19 cellular contexts compared by ENCODE assay signal in the genomic region with DNA sequence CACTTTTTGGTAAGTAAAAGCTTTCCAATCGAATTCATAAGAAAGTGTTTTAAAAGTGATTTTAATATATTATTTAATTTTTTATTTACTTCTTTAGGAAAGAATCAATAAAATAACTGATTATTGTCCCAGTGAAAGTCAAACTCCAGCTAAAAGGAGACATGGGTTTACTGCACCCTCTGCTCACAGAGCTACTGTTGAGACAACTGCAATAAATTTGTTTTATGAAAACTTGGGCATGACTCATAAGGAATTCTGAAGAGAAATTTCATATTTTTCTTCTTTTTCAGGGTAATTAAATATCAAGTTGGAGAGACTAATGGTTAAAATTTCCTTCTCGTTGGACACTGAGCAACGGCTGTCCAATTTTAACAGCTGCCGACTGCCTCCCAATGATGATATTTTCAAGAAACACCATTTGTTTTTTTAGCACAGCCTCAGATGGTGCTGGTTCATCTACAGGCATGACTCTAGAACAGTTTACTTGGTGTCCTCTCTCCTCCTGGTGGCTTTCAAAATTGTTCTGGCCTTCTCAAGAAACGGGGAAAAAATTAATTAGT.
DNase-seq lines count a peak whose midpoint lies in the region; FAIRE-seq and TF ChIP-seq lines count a peak whose summit lies in the region.
"Had no signal": no experiment of that assay in that cellular context is flagged by ENCODE, and none has a peak within 500 bp of the region (broad histone marks: within the 10 kb centered on the region; RNA-seq: fewer than 3 reads in every experiment).

No MANE protein-coding gene starts in this region.

- H3K4me2 ChIP-seq in H1 (ENCODE audit: insufficient read depth in 1 of 2, low read depth in 2 of 2, low read length in 2 of 2) = no peak overlapping the region

- H3K79me1 ChIP-seq in H1 (ENCODE audit: low read depth, low read length) = no peaks in the 10 kb centered on the region

- no peak overlapping the region for H2BK5ac ChIP-seq in H1 (ENCODE audit: low read depth, low read length)

- H3K27me3 ChIP-seq in ACC112 (ENCODE audit: insufficient read depth, low read length) = no peaks in the 10 kb centered on the region
- H3K27me3 ChIP-seq in H1 (replicated peaks in 1 of 4; ENCODE audit: control insufficient read depth in 3 of 4, extremely low read depth in 1 of 4, insufficient read depth in 3 of 4, low read length in 3 of 4) = no peaks in the 10 kb centered on the region
- H3K27me3 ChIP-seq in right atrium auricular region = no peaks in the 10 kb centered on the region
- H3K27me3 ChIP-seq: Peyer's patch had no signal

- TF ChIP-seq POLR2A in H1 (IDR thresholded peaks at IDR 0.05; ENCODE audit: control extremely low read depth in 1 of 2, low read depth in 2 of 2, low read length in 2 of 2) = no peak

- CTCF ChIA-PET in H1 (lab: Charles Lee; ENCODE audit: partially characterized antibody) = no interaction called here

- H3K9me3 ChIP-seq in H1 (ENCODE audit: insufficient read depth in 2 of 2, low read depth in 1 of 2, low read length in 1 of 2) = no peaks in the 10 kb centered on the region
- no peaks in the 10 kb centered on the region for H3K9me3 ChIP-seq in right atrium auricular region
- H3K9me3 ChIP-seq: Peyer's patch had no signal

- peak; percentile 96 for DNase-seq in LHCN-M2 (ENCODE audit: low read depth)
- no peak for DNase-seq in H1 (ENCODE audit: low read depth in 1 of 2, low spot score in 2 of 2)
- DNase-seq in iris pigment epithelial cell (ENCODE audit: low read depth) = peak; percentile 8
- DNase-seq in activated CD4-positive, CD25-positive, alpha-beta regulatory T cell (lab: John Stamatoyannopoulos, UW) = no peak
- DNase-seq in MV-4-11 (lab: John Stamatoyannopoulos, UW) = no peak
- no peak for DNase-seq in right atrium auricular region (ENCODE audit: low spot score)
- DNase-seq in activated CD8-positive, alpha-beta memory T cell treated with anti-CD3 and anti-CD28 coated beads for 24 hours = no peak
- DNase-seq: Calu3; CD4-positive, CD25-positive, alpha-beta regulatory T cell; DMS79 treated with DMSO at 0.1 percent for 48 hours; GF-D8; MM.1S; NCI-H1105 treated with DMSO at 0.1 percent for 48 hours; NCI-H187; NCI-H748 treated with DMSO at 0.1 percent for 48 hours; Peyer's patch; Right ventricle myocardium superior had no signal

- H2BK20ac ChIP-seq in H1 (ENCODE audit: low read length) = no peak overlapping the region

- no peak for TF ChIP-seq EP300 in H1 (IDR thresholded peaks at IDR 0.05; ENCODE audit: borderline replicate concordance in 1 of 2, low read depth in 2 of 2, low read length in 2 of 2)

- H3K4me3 ChIP-seq in ACC112 (ENCODE audit: low read depth, low read length) (no peak overlapping the region), H1 (ENCODE audit: extremely low read depth in 1 of 4, insufficient read depth in 2 of 4, low read depth in 3 of 4, low read length in 4 of 4) (no peak overlapping the region), right atrium auricular region (no peak overlapping the region)
- H3K4me3 ChIP-seq: Peyer's patch had no signal

- H4K91ac ChIP-seq in H1 (replicated peaks; ENCODE audit: insufficient read length, low read length) = no peak overlapping the region

- H3K14ac ChIP-seq in H1 (ENCODE audit: insufficient read length) = no peak overlapping the region

- H2BK120ac ChIP-seq in H1 (replicated peaks; ENCODE audit: low read depth, low read length) = peak overlapping the region; percentile 26

- H4K20me1 ChIP-seq in H1 (replicated peaks in 1 of 2; ENCODE audit: control insufficient read depth in 1 of 2, insufficient read depth in 2 of 2, low read length in 2 of 2) = no peaks in the 10 kb centered on the region

- H2AFZ ChIP-seq in ACC112 (ENCODE audit: low read length, unreplicated experiment) = peak overlapping the region; percentile 29
- no peak overlapping the region for H2AFZ ChIP-seq in H1 (ENCODE audit: low read length)

- TF ChIP-seq CTCF in H1 (IDR thresholded peaks at IDR 0.05; ENCODE audit: control extremely low read depth in 1 of 3, insufficient read depth in 1 of 3, low read depth in 1 of 3, low read length in 3 of 3) = no peak
- TF ChIP-seq CTCF in right atrium auricular region (IDR thresholded peaks at IDR 0.05) = no peak

- no peak overlapping the region for H3K23ac ChIP-seq in H1 (ENCODE audit: insufficient read length)

- H3K27ac ChIP-seq in ACC112 (ENCODE audit: low read depth, low read length) (no peak overlapping the region), H1 (ENCODE audit: low read depth, low read length) (no peak overlapping the region), right atrium auricular region (no peak overlapping the region)
- H3K27ac ChIP-seq: 22Rv1, Peyer's patch had no signal

- H4K8ac ChIP-seq in H1 (ENCODE audit: extremely low read depth, insufficient read depth, low read length) = no peak overlapping the region

- H3K4me1 ChIP-seq in ACC112 (ENCODE audit: control insufficient read depth, insufficient read depth, low read length, unreplicated experiment) (peaks cover 4% of the 10 kb centered on the region), H1 (replicated peaks in 1 of 4; ENCODE audit: control insufficient read depth in 3 of 4, insufficient read depth in 4 of 4, low read length in 3 of 4) (peaks cover 0 to 7% (median 2%) of the 10 kb centered on the region in 4 experiments; a peak in 3 of 7 replicates), right atrium auricular region (no peaks in the 10 kb centered on the region)

- no peaks in the 10 kb centered on the region; the same call in 1 of the 2 replicates for H3K23me2 ChIP-seq in H1 (ENCODE audit: low read depth, low read length)

- no peak for TF ChIP-seq RAD21 in H1 (IDR thresholded peaks at IDR 0.05 in 1 of 2, conservative IDR thresholded peaks at IDR 0.05 in 1 of 2; ENCODE audit: low read depth in 2 of 2, low read length in 2 of 2)

- H3K79me2 ChIP-seq in ACC112 (ENCODE audit: control insufficient read depth, insufficient read depth, low read length, unreplicated experiment) = no peaks in the 10 kb centered on the region
- no peaks in the 10 kb centered on the region for H3K79me2 ChIP-seq in H1 (ENCODE audit: control insufficient read depth in 1 of 2, insufficient read depth in 2 of 2, low read length in 2 of 2)

- H2BK15ac ChIP-seq in H1 (ENCODE audit: low read length) = no peak overlapping the region

- no peak overlapping the region for H3K56ac ChIP-seq in H1 (replicated peaks; ENCODE audit: insufficient read length, low read depth, low read length)

- no peak overlapping the region for H3K4ac ChIP-seq in H1 (replicated peaks; ENCODE audit: insufficient read length, low read depth, low read length)

- no peak overlapping the region for H2AK5ac ChIP-seq in H1 (ENCODE audit: low read depth, low read length)

- H3K9ac ChIP-seq in H1 (replicated peaks in 1 of 4; ENCODE audit: extremely low read depth in 1 of 4, low read depth in 3 of 4, low read length in 3 of 4) = no peak overlapping the region

- 92% methylated on average over 5 of the region's 5 CpGs; no CpG with 5 or more reads in 1 of the 2 experiments for WGBS in H1 (ENCODE audit: extremely low coverage in 1 of 2, insufficient coverage in 1 of 2, insufficient read length in 1 of 2, insufficient replicate concordance in 2 of 2, low coverage in 1 of 2, low lambda C conversion rate in 2 of 2, missing lambda C conversion rate in 1 of 2), 2 experiments

- H3K18ac ChIP-seq in H1 (ENCODE audit: extremely low read depth, low read length) = no peak overlapping the region; the same call in 1 of the 2 replicates

- H3K36me3 ChIP-seq in ACC112 (ENCODE audit: insufficient read depth, low read length) (no peaks in the 10 kb centered on the region), H1 (ENCODE audit: control insufficient read depth in 2 of 4, insufficient read depth in 4 of 4, low read length in 3 of 4) (no peaks in the 10 kb centered on the region), right atrium auricular region (no peaks in the 10 kb centered on the region)
- H3K36me3 ChIP-seq: Peyer's patch had no signal

- POLR2A ChIA-PET in H1 (lab: Charles Lee; ENCODE audit: partially characterized antibody) = no interaction called here

- no peak overlapping the region for H2BK12ac ChIP-seq in H1 (ENCODE audit: low read depth, low read length)

- FAIRE-seq in H1 (lab: Jason Lieb, UNC) = no peak

- no peak overlapping the region for H4K5ac ChIP-seq in H1 (ENCODE audit: insufficient read length, low read depth, low read length)

TF ChIP-seq in H1, 55 proteins besides CTCF, POLR2A, EP300 and RAD21:
- TF ChIP-seq SIRT6 (IDR thresholded peaks at IDR 0.05; ENCODE audit: low read length) = no peak

Comparison
In these comparisons a context has a peak if more than half of its experiments do, and no peak if none do; other contexts are left out.
1. DNase-seq: peak in LHCN-M2 (single experiment) and iris pigment epithelial cell (single experiment); none in H1 (0 of 2), activated CD4-positive, CD25-positive, alpha-beta regulatory T cell (0 of 4), MV-4-11 (single experiment), right atrium auricular region (single experiment) and activated CD8-positive, alpha-beta memory T cell treated with anti-CD3 and anti-CD28 coated beads for 24 hours (single experiment).